Comparison of ENCODE assay signal across 1 cellular context in genomic region chr19:5628919-5629481, GRCh38.
A peak's percentile ranks its signal among the peaks of the same experiment; 100 is the strongest.
TF ChIP-seq lines count a peak whose summit lies in the region.

No MANE protein-coding gene starts in this region.

TF ChIP-seq in HepG2, 621 proteins besides CTCF, POLR2A, EP300 and RAD21:
- TF ChIP-seq CEBPG (CRISPR knock-in tag; IDR thresholded peaks at IDR 0.05): peak; percentile 36; the same call in 1 of the 2 replicates
- no peak for TF ChIP-seq PRDM10 (CRISPR knock-in tag; IDR thresholded peaks at IDR 0.05; ENCODE audit: low read depth)
- TF ChIP-seq NR2C2 (CRISPR knock-in tag; IDR thresholded peaks at IDR 0.05; ENCODE audit: borderline replicate concordance): peak; percentile 36; the same call in 1 of the 2 replicates
- TF ChIP-seq NR2F6 (IDR thresholded peaks at IDR 0.05): 0 out of 2 replicates have a peak, but pooled peaks have one; percentile 14
- peak; percentile 28; the same call in 1 of the 2 replicates for TF ChIP-seq NR2F6 (CRISPR knock-in tag; IDR thresholded peaks at IDR 0.05)
- peak; percentile 89 for TF ChIP-seq ZNF460 (CRISPR knock-in tag; IDR thresholded peaks at IDR 0.05; ENCODE audit: borderline replicate concordance)
- TF ChIP-seq, protein P1, sequence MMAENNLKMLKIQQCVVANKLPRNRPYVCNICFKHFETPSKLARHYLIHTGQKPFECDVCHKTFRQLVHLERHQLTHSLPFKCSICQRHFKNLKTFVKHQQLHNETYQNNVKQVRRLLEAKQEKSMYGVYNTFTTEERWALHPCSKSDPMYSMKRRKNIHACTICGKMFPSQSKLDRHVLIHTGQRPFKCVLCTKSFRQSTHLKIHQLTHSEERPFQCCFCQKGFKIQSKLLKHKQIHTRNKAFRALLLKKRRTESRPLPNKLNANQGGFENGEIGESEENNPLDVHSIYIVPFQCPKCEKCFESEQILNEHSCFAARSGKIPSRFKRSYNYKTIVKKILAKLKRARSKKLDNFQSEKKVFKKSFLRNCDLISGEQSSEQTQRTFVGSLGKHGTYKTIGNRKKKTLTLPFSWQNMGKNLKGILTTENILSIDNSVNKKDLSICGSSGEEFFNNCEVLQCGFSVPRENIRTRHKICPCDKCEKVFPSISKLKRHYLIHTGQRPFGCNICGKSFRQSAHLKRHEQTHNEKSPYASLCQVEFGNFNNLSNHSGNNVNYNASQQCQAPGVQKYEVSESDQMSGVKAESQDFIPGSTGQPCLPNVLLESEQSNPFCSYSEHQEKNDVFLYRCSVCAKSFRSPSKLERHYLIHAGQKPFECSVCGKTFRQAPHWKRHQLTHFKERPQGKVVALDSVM (CRISPR knock-in tag; IDR thresholded peaks at IDR 0.05): 0 out of 2 replicates have a peak, but pooled peaks have one; percentile 20
